In the genomic region with DNA sequence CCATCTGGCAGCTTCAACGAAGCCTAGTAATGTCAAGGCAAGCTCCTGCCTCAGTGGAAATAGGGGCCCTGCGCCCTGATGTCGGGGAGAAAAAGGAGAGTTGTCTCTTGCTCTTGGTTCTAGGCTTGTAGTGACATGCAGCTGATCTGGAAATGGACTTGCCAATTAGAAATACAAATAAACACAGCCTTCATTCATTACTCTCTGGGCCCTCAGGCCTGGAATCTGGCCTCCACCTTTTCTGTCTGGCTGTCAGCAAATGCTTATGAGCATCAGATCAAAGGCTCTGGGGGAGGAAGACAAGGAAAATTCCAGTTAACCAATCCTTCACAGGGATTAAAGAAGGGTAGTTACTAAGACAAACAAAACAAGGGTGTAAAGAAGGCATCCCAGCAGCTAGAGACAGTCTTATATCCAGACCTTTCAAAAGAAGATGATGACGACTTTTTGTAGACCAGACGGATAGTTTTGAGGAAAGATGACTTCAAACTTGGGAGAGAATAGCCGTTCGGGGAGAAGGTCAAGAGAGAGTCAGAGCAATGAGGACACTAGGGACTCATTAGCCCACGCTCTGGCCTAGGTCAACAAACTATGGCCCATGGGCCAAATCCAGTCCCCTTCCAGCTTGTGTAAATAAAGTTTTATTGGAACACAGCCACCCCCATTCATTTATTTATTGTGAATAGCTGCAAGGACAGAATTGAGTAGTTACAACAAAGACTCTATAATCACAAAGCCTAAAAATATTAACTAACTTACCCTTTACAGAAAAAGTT, we compare ENCODE assay signal across 2 cellular contexts.
TF ChIP-seq lines count a peak whose summit lies in the region.

No MANE protein-coding gene starts in this region.

TF ChIP-seq in PFSK-1, 5 proteins besides CTCF, POLR2A, EP300 and RAD21:
- TF ChIP-seq FOXP2 (optimal IDR thresholded peaks at IDR 0.05; ENCODE audit: borderline replicate concordance, extremely low read depth, extremely low read length, insufficient read depth) (no peak), SIN3A (IDR thresholded peaks at IDR 0.05; ENCODE audit: borderline replicate concordance, insufficient read depth, low read length) (peak; percentile 96; the same call in 1 of the 2 replicates), POLR2AphosphoS5 (IDR thresholded peaks at IDR 0.05; ENCODE audit: low read depth, low read length) (peak; percentile 63)

TF ChIP-seq in liver, 16 proteins besides CTCF, POLR2A, EP300 and RAD21:
- no peak for TF ChIP-seq HNF4G (IDR thresholded peaks at IDR 0.05)
- TF ChIP-seq EGR1 (IDR thresholded peaks at IDR 0.05; ENCODE audit: low read depth in 2 of 2) = no peak
- TF ChIP-seq HNF4A (conservative IDR thresholded peaks at IDR 0.05) = peak; percentile 17 to 50
- peak; percentile 58 for TF ChIP-seq FOXA2 (IDR thresholded peaks at IDR 0.05)
- no peak for TF ChIP-seq MAX (IDR thresholded peaks at IDR 0.05)
- TF ChIP-seq, protein P1, sequence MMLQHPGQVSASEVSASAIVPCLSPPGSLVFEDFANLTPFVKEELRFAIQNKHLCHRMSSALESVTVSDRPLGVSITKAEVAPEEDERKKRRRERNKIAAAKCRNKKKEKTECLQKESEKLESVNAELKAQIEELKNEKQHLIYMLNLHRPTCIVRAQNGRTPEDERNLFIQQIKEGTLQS (IDR thresholded peaks at IDR 0.05) = no peak
- TF ChIP-seq, protein P2, sequence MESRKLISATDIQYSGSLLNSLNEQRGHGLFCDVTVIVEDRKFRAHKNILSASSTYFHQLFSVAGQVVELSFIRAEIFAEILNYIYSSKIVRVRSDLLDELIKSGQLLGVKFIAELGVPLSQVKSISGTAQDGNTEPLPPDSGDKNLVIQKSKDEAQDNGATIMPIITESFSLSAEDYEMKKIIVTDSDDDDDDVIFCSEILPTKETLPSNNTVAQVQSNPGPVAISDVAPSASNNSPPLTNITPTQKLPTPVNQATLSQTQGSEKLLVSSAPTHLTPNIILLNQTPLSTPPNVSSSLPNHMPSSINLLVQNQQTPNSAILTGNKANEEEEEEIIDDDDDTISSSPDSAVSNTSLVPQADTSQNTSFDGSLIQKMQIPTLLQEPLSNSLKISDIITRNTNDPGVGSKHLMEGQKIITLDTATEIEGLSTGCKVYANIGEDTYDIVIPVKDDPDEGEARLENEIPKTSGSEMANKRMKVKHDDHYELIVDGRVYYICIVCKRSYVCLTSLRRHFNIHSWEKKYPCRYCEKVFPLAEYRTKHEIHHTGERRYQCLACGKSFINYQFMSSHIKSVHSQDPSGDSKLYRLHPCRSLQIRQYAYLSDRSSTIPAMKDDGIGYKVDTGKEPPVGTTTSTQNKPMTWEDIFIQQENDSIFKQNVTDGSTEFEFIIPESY (IDR thresholded peaks at IDR 0.05) = peak; percentile 16
- TF ChIP-seq RXRA (IDR thresholded peaks at IDR 0.05) = peak in 1 of 2 donors; percentile 38
- TF ChIP-seq FOXA1 (IDR thresholded peaks at IDR 0.05) = no peak
